27 cellular contexts compared by ENCODE assay signal in the genomic region with DNA sequence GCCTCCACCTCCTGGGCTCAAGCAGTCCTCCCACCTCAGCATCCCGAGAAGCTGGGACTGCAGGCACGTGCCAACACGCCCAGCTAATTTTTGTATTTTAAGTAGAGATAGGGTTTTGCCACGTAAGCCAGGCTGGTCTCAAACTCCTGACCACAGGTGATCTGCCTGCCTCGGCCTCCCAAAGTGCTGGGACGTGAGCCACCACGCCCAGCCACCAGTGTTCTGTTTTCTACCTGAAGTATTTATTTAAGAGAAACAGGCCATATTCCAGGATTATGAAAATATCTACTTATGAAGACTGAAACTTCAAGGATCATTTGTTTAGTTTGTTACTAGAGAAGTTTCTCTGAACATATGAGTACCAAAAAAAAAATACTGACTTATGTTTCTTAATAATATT.
"Had no signal": no experiment of that assay in that cellular context is flagged by ENCODE, and none has a peak within 500 bp of the region (broad histone marks: within the 10 kb centered on the region; RNA-seq: fewer than 3 reads in every experiment).

No MANE protein-coding gene starts in this region.

- H3K4me1 ChIP-seq: esophagus squamous epithelium had no signal

- H3K9me3 ChIP-seq: esophagus squamous epithelium had no signal

- FAIRE-seq: astrocyte, frontal cortex had no signal

- ATAC-seq: activated CD4-positive, CD25-positive, alpha-beta regulatory T cell treated with anti-CD3 and anti-CD28 coated beads, Interleukin-2, amount 50 U/mL, for 24 hours; activated CD8-positive, alpha-beta T cell treated with anti-CD3 and anti-CD28 coated beads for 36 hours; activated T-cell treated with anti-CD3 and anti-CD28 coated beads, Interleukin-2, amount 50 U/mL, for 4 hours; activated T-helper 17 cell treated with anti-CD3 and anti-CD28 coated beads, Interleukin-2, amount 50 U/mL, for 72 hours; effector memory CD8-positive, alpha-beta T cell; T-cell had no signal

- H3K27ac ChIP-seq: epithelial cell of prostate, esophagus squamous epithelium, WERI-Rb-1 had no signal

- DNase-seq: activated B cell treated with CpG ODN at 0.5 μM for 24 hours; activated CD4-positive, alpha-beta T cell treated with anti-CD3 and anti-CD28 coated beads for 48 hours; activated CD4-positive, alpha-beta T cell treated with anti-CD3 and anti-CD28 coated beads, Interleukin-2, amount 50 U/mL, for 1 hour; activated CD4-positive, alpha-beta T cell treated with anti-CD3 and anti-CD28 coated beads, Interleukin-2, amount 50 U/mL, for 48 hours; activated CD8-positive, alpha-beta memory T cell treated with anti-CD3 and anti-CD28 coated beads for 24 hours; activated CD8-positive, alpha-beta T cell treated with anti-CD3 and anti-CD28 coated beads for 36 hours; activated effector memory CD4-positive, alpha-beta T cell treated with Interleukin-2 at 50 U/mL for 16 hours; activated gamma-delta T cell treated with Interleukin-2 at 50 U/mL for 16 hours; activated naive CD4-positive, alpha-beta T cell treated with anti-CD3 and anti-CD28 coated beads, Interleukin-2, amount 50 U/mL, for 16 hours; activated naive CD4-positive, alpha-beta T cell treated with Interleukin-2 at 50 U/mL for 16 hours; activated T-cell treated with anti-CD3 and anti-CD28 coated beads, Interleukin-2, amount 50 U/mL, for 4 hours; amniotic stem cell; anterior cingulate cortex; cortex of kidney; dermis blood vessel endothelial cell; effector CD4-positive, alpha-beta T cell; effector memory CD8-positive, alpha-beta T cell; esophagus squamous epithelium; head of caudate nucleus; T-cell; T1000; WERI-Rb-1 had no signal

- H3K4me3 ChIP-seq: esophagus squamous epithelium had no signal

- H3K27me3 ChIP-seq: esophagus squamous epithelium had no signal
